Comparison of ENCODE assay signal across 19 cellular contexts in the genomic region with DNA sequence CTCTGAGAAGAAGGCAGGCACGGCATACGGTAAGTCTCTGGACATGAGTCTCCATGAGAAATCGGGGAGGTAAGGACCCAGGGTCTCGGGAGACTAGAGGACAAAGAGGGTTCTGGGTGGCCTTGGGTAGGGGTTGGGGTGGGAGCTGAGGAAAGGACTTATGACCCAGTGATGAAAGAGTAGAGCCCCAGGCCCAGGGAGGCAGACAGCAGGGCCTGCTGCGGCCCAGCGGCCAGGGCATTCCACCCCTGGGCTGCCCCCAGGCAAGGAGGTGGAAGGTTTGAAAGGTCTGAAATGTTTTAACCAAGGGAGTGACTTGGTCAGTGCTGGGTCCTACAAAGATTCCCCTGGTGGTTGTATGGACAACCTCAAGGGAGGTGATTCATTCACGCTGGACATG.
DNase-seq lines count a peak whose midpoint lies in the region; ATAC-seq, FAIRE-seq and TF ChIP-seq lines count a peak whose summit lies in the region.
"Had no signal": no experiment of that assay in that cellular context is flagged by ENCODE, and none has a peak within 500 bp of the region (broad histone marks: within the 10 kb centered on the region; RNA-seq: fewer than 3 reads in every experiment).

No MANE protein-coding gene starts in this region.

- in situ Hi-C loops in K562 (cut with MboI), result no loop called here

- TF ChIP-seq EP300 in K562 (IDR thresholded peaks at IDR 0.05; ENCODE audit: low read length), result no peak

- 0 out of 4 replicates have a peak overlapping the region, but pooled peaks of 1 of the 2 experiments have one; percentile 13 for H3K9ac ChIP-seq in K562 (ENCODE audit: insufficient read depth in 1 of 2, low read depth in 2 of 2, low read length in 2 of 2)

- no peak overlapping the region for H3K4me2 ChIP-seq in K562 (ENCODE audit: insufficient read depth, low read length)

- H3K27ac ChIP-seq in K562 (ENCODE audit: extremely low read depth, low read depth, low read length) (no peak overlapping the region), small intestine (ENCODE audit: low read depth in 1 of 2, low read length in 1 of 2) (no peak overlapping the region)
- H3K27ac ChIP-seq in CD8-positive, alpha-beta T cell (ENCODE audit: low read depth, low read length), result no peak overlapping the region
- H3K27ac ChIP-seq: HL-60 had no signal

- DNase-seq in cardiac septum (ENCODE audit: low spot score) (peak; percentile 26), Right ventricle myocardium superior (no peak), K562 (ENCODE audit: extremely low read depth in 1 of 4, low spot score in 3 of 4) (no peak), mesenteric fat pad (ENCODE audit: low spot score) (peak; percentile 64), small intestine (no peak), NCI-H1092 treated with DMSO at 0.1 percent for 48 hours (lab: John Stamatoyannopoulos, UW) (no peak)
- DNase-seq in CD8-positive, alpha-beta T cell, result no peak
- DNase-seq: C1 segment of cervical spinal cord; CD4-positive, alpha-beta T cell; DMS153; DMS79 treated with DMSO at 0.1 percent for 48 hours; GF-D8; HCEC 1CT; HFFc6 had no signal

- WGBS in K562 (ENCODE audit: insufficient coverage, low coverage, missing lambda C conversion rate), result 89% methylated on average over 7 of the region's 7 CpGs
- WGBS in small intestine, 3 donors, result 94 to 98% (median 96%) methylated on average over 7 of the region's 7 CpGs

- FAIRE-seq in K562 (lab: Jason Lieb, UNC) (no peak), small intestine (lab: Jason Lieb, UNC) (no peak)
- FAIRE-seq: A204.1, D721Med, H1 had no signal

- TF ChIP-seq CTCF in K562 (IDR thresholded peaks at IDR 0.05 in 2 of 3, conservative IDR thresholded peaks at IDR 0.05 in 1 of 3; ENCODE audit: insufficient read depth in 2 of 3, low read depth in 1 of 3, low read length in 3 of 3), result no peak
- TF ChIP-seq CTCF in CD8-positive, alpha-beta T cell (IDR thresholded peaks at IDR 0.05), result no peak

- peaks cover 34% of the 10 kb centered on the region for H3K36me3 Mint-ChIP-seq in CD8-positive, alpha-beta T cell

- peaks cover 4 to 9% of the 10 kb centered on the region in 2 experiments; a peak in 4 of 5 replicates for H3K4me1 ChIP-seq in K562 (replicated peaks in 1 of 2; ENCODE audit: control insufficient read depth in 2 of 2, insufficient read depth in 2 of 2, low read length in 2 of 2)
- no peaks in the 10 kb centered on the region for H3K4me1 ChIP-seq in CD8-positive, alpha-beta T cell (ENCODE audit: insufficient read depth, low read length)
- no peaks in the 10 kb centered on the region for H3K4me1 ChIP-seq in small intestine (ENCODE audit: control insufficient read depth in 2 of 2, insufficient read depth in 1 of 2, low read depth in 1 of 2, low read length in 1 of 2)

- H3K9me3 ChIP-seq in K562 (replicated peaks; ENCODE audit: control insufficient read depth, insufficient read depth, low read depth, low read length) (no peaks in the 10 kb centered on the region), small intestine (ENCODE audit: control insufficient read depth, low read depth) (no peaks in the 10 kb centered on the region)
- no peaks in the 10 kb centered on the region for H3K9me3 ChIP-seq in CD8-positive, alpha-beta T cell (ENCODE audit: low read length)

- no peak overlapping the region for H3K4me3 Mint-ChIP-seq in CD8-positive, alpha-beta T cell
- H3K4me3 Mint-ChIP-seq: B cell; CD4-positive, alpha-beta T cell; HFFc6 had no signal

- H2AFZ ChIP-seq in K562 (ENCODE audit: low read depth, low read length), result no peak overlapping the region

- TF ChIP-seq POLR2A in K562 (conservative IDR thresholded peaks at IDR 0.05), result no peak

- TF ChIP-seq RAD21 in K562 (CRISPR knock-in tag; conservative IDR thresholded peaks at IDR 0.05 in 1 of 2, IDR thresholded peaks at IDR 0.05 in 1 of 2), result no peak

- H3K4me3 ChIP-seq in K562 (no peak overlapping the region), small intestine (ENCODE audit: low read depth in 1 of 2, low read length in 2 of 2) (no peak overlapping the region)
- no peak overlapping the region for H3K4me3 ChIP-seq in CD8-positive, alpha-beta T cell (ENCODE audit: low read depth, low read length)

- no peaks in the 10 kb centered on the region for H3K27me3 ChIP-seq in K562 (ENCODE audit: control insufficient read depth in 2 of 2, insufficient read depth in 2 of 2, low read length in 2 of 2)
- H3K27me3 ChIP-seq in CD8-positive, alpha-beta T cell (ENCODE audit: insufficient read depth, low read length), result no peaks in the 10 kb centered on the region
- H3K27me3 ChIP-seq in small intestine (ENCODE audit: control insufficient read depth in 2 of 2, insufficient read depth in 2 of 2, low read length in 2 of 2), result no peaks in the 10 kb centered on the region

- H3K27me3 Mint-ChIP-seq in CD8-positive, alpha-beta T cell (ENCODE audit: low read depth), result no peaks in the 10 kb centered on the region
- H3K27me3 Mint-ChIP-seq: B cell; CD4-positive, alpha-beta T cell had no signal

- H3K4me1 Mint-ChIP-seq in CD8-positive, alpha-beta T cell (ENCODE audit: low read depth), result no peaks in the 10 kb centered on the region
- H3K4me1 Mint-ChIP-seq: B cell had no signal

- no peaks in the 10 kb centered on the region for H3K9me1 ChIP-seq in K562 (ENCODE audit: control insufficient read depth, insufficient read depth, low read length)

- H4K20me1 ChIP-seq in K562 (replicated peaks; ENCODE audit: control insufficient read depth, insufficient read depth, low read length), result peaks cover 3% of the 10 kb centered on the region; the same call in 1 of the 2 replicates

- intact Hi-C loops in cardiac septum (cut with DNase I) (no loop called here), Right ventricle myocardium superior (cut with DNase I) (no loop called here), K562 (cut with micrococcal nuclease) (no loop called here)
- intact Hi-C loops in CD8-positive, alpha-beta T cell (cut with DNase I, micrococcal nuclease), result no loop called here

- CTCF ChIA-PET in K562 (lab: Yijun Ruan, JAX; ENCODE audit: low intra/inter-chr PET ratio), result no interaction called here
- CTCF ChIA-PET in CD8-positive, alpha-beta T cell (lab: Charles Lee), result interaction anchor here (0.5 kb wide), 1 partner anchor 596 kb away, joined by 5 read pairs; no protein-coding TSS in a partner anchor

- no TSS peak for BruUV-seq in K562 (replicated peaks; lab: Mats Ljungman, UMichigan)

- no peak overlapping the region for H3K27ac Mint-ChIP-seq in CD8-positive, alpha-beta T cell
- H3K27ac Mint-ChIP-seq: B cell; CD4-positive, alpha-beta T cell; HFFc6 had no signal

- no peak for ATAC-seq in Right ventricle myocardium superior (ENCODE audit: poor library complexity)
- ATAC-seq in K562, result peak; percentile 29; the same call in 2 of the 3 replicates
- ATAC-seq in CD8-positive, alpha-beta T cell, result no peak

- no peaks in the 10 kb centered on the region for H3K79me2 ChIP-seq in K562 (ENCODE audit: control insufficient read depth, insufficient read depth, low read length)

- POLR2A ChIA-PET in K562 (lab: Yijun Ruan, JAX), result interaction anchor here (0.6 to 0.8 kb wide), 2 partner anchors 74 to 146 kb away, joined by 3 read pairs; no protein-coding TSS in a partner anchor
- POLR2A ChIA-PET in CD8-positive, alpha-beta T cell (lab: Charles Lee), result no interaction called here

- H3K9me3 Mint-ChIP-seq in CD8-positive, alpha-beta T cell, result no peaks in the 10 kb centered on the region
- H3K9me3 Mint-ChIP-seq: CD4-positive, alpha-beta T cell; HFFc6 had no signal

- H3K36me3 ChIP-seq in K562 (ENCODE audit: control insufficient read depth, insufficient read depth, low read length) (no peaks in the 10 kb centered on the region), small intestine (ENCODE audit: control insufficient read depth in 2 of 2, insufficient read depth in 2 of 2, low read length in 2 of 2) (peaks cover 0 to 4% of the 10 kb centered on the region in 2 donors)
- H3K36me3 ChIP-seq in CD8-positive, alpha-beta T cell (ENCODE audit: insufficient read depth, low read length), result no peaks in the 10 kb centered on the region

TF ChIP-seq in K562, 482 proteins besides CTCF, POLR2A, EP300 and RAD21 (continues in another document):
- TF ChIP-seq GTF2E2 (tag; IDR thresholded peaks at IDR 0.05) (no peak), ZNF696 (CRISPR knock-in tag; conservative IDR thresholded peaks at IDR 0.05) (no peak), ZNF134 (CRISPR knock-in tag; conservative IDR thresholded peaks at IDR 0.05) (no peak), EHMT2 (IDR thresholded peaks at IDR 0.05) (no peak), YY1 (IDR thresholded peaks at IDR 0.05; ENCODE audit: borderline replicate concordance in 1 of 3, control insufficient read depth in 1 of 3, extremely low read depth in 1 of 3, insufficient read depth in 3 of 3, insufficient read length in 1 of 3, insufficient replicate concordance in 2 of 3, low read depth in 1 of 3, low read length in 2 of 3) (no peak), ZNF717 (CRISPR knock-in tag; IDR thresholded peaks at IDR 0.05) (no peak), MCM7 (IDR thresholded peaks at IDR 0.05) (no peak), MCM5 (IDR thresholded peaks at IDR 0.05; ENCODE audit: low read depth) (no peak)
- TF ChIP-seq, protein P1, sequence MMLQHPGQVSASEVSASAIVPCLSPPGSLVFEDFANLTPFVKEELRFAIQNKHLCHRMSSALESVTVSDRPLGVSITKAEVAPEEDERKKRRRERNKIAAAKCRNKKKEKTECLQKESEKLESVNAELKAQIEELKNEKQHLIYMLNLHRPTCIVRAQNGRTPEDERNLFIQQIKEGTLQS (IDR thresholded peaks at IDR 0.05), result no peak
- TF ChIP-seq, protein P1 (CRISPR knock-in tag; conservative IDR thresholded peaks at IDR 0.05), result no peak
- TF ChIP-seq, protein P2, sequence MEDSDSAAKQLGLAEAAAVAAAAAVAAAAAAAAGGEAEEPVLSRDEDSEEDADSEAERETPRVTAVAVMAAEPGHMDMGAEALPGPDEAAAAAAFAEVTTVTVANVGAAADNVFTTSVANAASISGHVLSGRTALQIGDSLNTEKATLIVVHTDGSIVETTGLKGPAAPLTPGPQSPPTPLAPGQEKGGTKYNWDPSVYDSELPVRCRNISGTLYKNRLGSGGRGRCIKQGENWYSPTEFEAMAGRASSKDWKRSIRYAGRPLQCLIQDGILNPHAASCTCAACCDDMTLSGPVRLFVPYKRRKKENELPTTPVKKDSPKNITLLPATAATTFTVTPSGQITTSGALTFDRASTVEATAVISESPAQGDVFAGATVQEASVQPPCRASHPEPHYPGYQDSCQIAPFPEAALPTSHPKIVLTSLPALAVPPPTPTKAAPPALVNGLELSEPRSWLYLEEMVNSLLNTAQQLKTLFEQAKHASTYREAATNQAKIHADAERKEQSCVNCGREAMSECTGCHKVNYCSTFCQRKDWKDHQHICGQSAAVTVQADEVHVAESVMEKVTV (CRISPR knock-in tag; IDR thresholded peaks at IDR 0.05), result no peak

Comparison
In these comparisons a context has a peak if more than half of its experiments do, and no peak if none do; other contexts are left out.
1. DNase-seq: peak in cardiac septum (single experiment) and mesenteric fat pad (single experiment); none in Right ventricle myocardium superior (single experiment), K562 (0 of 4), CD8-positive, alpha-beta T cell (0 of 7), small intestine (single experiment) and NCI-H1092 treated with DMSO at 0.1 percent for 48 hours (single experiment).